27 cellular contexts compared by ENCODE assay signal in genomic region chr18:3972291-3972985, GRCh38.
A peak's percentile ranks its signal among the peaks of the same experiment; 100 is the strongest.
DNase-seq lines count a peak whose midpoint lies in the region; TF ChIP-seq lines count a peak whose summit lies in the region.
"Had no signal": no experiment of that assay in that cellular context is flagged by ENCODE, and none has a peak within 500 bp of the region (broad histone marks: within the 10 kb centered on the region; RNA-seq: fewer than 3 reads in every experiment).

No MANE protein-coding gene starts in this region.

- H3K4me2 ChIP-seq in neuronal stem cell (ENCODE audit: insufficient read depth, low read length, poor library complexity, severe bottlenecking): no peak overlapping the region

- no peak overlapping the region for H4K91ac ChIP-seq in neuronal stem cell (ENCODE audit: low read depth, low read length, poor library complexity)

- no peak overlapping the region for H3K18ac ChIP-seq in neuronal stem cell (ENCODE audit: low read length)

- no peak overlapping the region for H3K27ac ChIP-seq in neuronal stem cell (replicated peaks; ENCODE audit: low read length)
- no peak overlapping the region for H3K27ac ChIP-seq in ascending aorta
- H3K27ac ChIP-seq: brain microvascular endothelial cell, psoas muscle, SJSA1, skin epidermis had no signal

- H3K36me3 Mint-ChIP-seq in activated T-helper 1 cell treated with anti-CD3 and anti-CD28 coated beads, Interleukin-12 subunit alpha, Interleukin-12 subunit beta, Interleukin-2, Interleukin-4 antibody, amounts not matched to agents 30 ng/mL and 10 ng/mL and 1 ng/mL, durations not matched to agents 14 hours and 24 hours and 36 hours (ENCODE audit: low read depth): no peaks in the 10 kb centered on the region
- H3K36me3 Mint-ChIP-seq: activated naive CD8-positive, alpha-beta T cell treated with anti-CD3 and anti-CD28 coated beads, Interleukin-2, amount 10 ng/mL, durations not matched to agents 7 days and 5 days had no signal

- no peak overlapping the region for H2BK12ac ChIP-seq in neuronal stem cell (ENCODE audit: low read length)

- no peak overlapping the region for H3K4me3 Mint-ChIP-seq in activated T-helper 1 cell treated with anti-CD3 and anti-CD28 coated beads, Interleukin-12 subunit alpha, Interleukin-12 subunit beta, Interleukin-2, Interleukin-4 antibody, amounts not matched to agents 30 ng/mL and 10 ng/mL and 1 ng/mL, durations not matched to agents 14 hours and 24 hours and 36 hours
- H3K4me3 Mint-ChIP-seq: activated CD8-positive, alpha-beta T cell treated with anti-CD3 and anti-CD28 coated beads, Interleukin-2, amount 10 ng/mL, durations not matched to agents 7 days and 5 days; activated naive CD8-positive, alpha-beta T cell treated with anti-CD3 and anti-CD28 coated beads, Interleukin-2, amount 10 ng/mL, durations not matched to agents 7 days and 5 days; B cell; neural crest cell; stimulated activated naive CD8-positive, alpha-beta T cell treated with anti-CD3 and anti-CD28 coated beads, Interleukin-15, amount 100 ng/mL, for 72 hours; T-helper 17 cell had no signal

- no peak overlapping the region for H4K8ac ChIP-seq in neuronal stem cell (ENCODE audit: low read depth, low read length)

- H3K27ac Mint-ChIP-seq in activated T-helper 1 cell treated with anti-CD3 and anti-CD28 coated beads, Interleukin-12 subunit alpha, Interleukin-12 subunit beta, Interleukin-2, Interleukin-4 antibody, amounts not matched to agents 30 ng/mL and 10 ng/mL and 1 ng/mL, durations not matched to agents 14 hours and 24 hours and 36 hours: no peak overlapping the region
- H3K27ac Mint-ChIP-seq: activated CD8-positive, alpha-beta T cell treated with anti-CD3 and anti-CD28 coated beads, Interleukin-2, amount 10 ng/mL, durations not matched to agents 7 days and 5 days; activated naive CD8-positive, alpha-beta T cell treated with anti-CD3 and anti-CD28 coated beads, Interleukin-2, amount 10 ng/mL, durations not matched to agents 7 days and 5 days; B cell; stimulated activated naive CD8-positive, alpha-beta T cell treated with anti-CD3 and anti-CD28 coated beads, Interleukin-15, amount 100 ng/mL, for 72 hours; T-helper 17 cell had no signal

- no peak overlapping the region for H3K14ac ChIP-seq in neuronal stem cell (ENCODE audit: low read length)

- no peak overlapping the region for H2AK5ac ChIP-seq in neuronal stem cell (ENCODE audit: low read depth, low read length)

- intact Hi-C loops in ascending aorta (cut with DNase I): no loop called here
- intact Hi-C loops in activated T-helper 1 cell treated with anti-CD3 and anti-CD28 coated beads, Interleukin-12 subunit alpha, Interleukin-12 subunit beta, Interleukin-2, Interleukin-4 antibody, amounts not matched to agents 30 ng/mL and 10 ng/mL and 1 ng/mL, durations not matched to agents 14 hours and 24 hours and 36 hours (cut with micrococcal nuclease): no loop called here

- TF ChIP-seq CTCF in epithelial cell of esophagus (IDR thresholded peaks at IDR 0.05; ENCODE audit: insufficient read depth, low read depth, low read length, missing control alignments): no peak
- no peak for TF ChIP-seq CTCF in ascending aorta (IDR thresholded peaks at IDR 0.05)

- WGBS in neuronal stem cell (ENCODE audit: extremely low coverage in 2 of 2, insufficient read length in 2 of 2, insufficient replicate concordance in 1 of 2), 2 donors: no CpG with 5 or more reads among the region's 6 CpGs

- no peaks in the 10 kb centered on the region for H3K4me1 Mint-ChIP-seq in activated T-helper 1 cell treated with anti-CD3 and anti-CD28 coated beads, Interleukin-12 subunit alpha, Interleukin-12 subunit beta, Interleukin-2, Interleukin-4 antibody, amounts not matched to agents 30 ng/mL and 10 ng/mL and 1 ng/mL, durations not matched to agents 14 hours and 24 hours and 36 hours (ENCODE audit: low read depth)
- H3K4me1 Mint-ChIP-seq: activated naive CD8-positive, alpha-beta T cell treated with anti-CD3 and anti-CD28 coated beads, Interleukin-2, amount 10 ng/mL, durations not matched to agents 7 days and 5 days; B cell; neural crest cell; stimulated activated naive CD8-positive, alpha-beta T cell treated with anti-CD3 and anti-CD28 coated beads, Interleukin-15, amount 100 ng/mL, for 72 hours; T-helper 17 cell had no signal

- no peak overlapping the region for H2BK120ac ChIP-seq in neuronal stem cell (ENCODE audit: low read depth, low read length)

- no peak overlapping the region for H2BK5ac ChIP-seq in neuronal stem cell (ENCODE audit: low read length)

- no peak overlapping the region for H3K23ac ChIP-seq in neuronal stem cell (ENCODE audit: low read depth, low read length, poor library complexity)

- H3K4me3 ChIP-seq in epithelial cell of esophagus (ENCODE audit: low read length) (no peak overlapping the region), neuronal stem cell (ENCODE audit: low read length in 2 of 2) (no peak overlapping the region), ascending aorta (no peak overlapping the region)
- H3K4me3 ChIP-seq: psoas muscle, SJSA1, skin epidermis had no signal

- H3K9me3 ChIP-seq in neuronal stem cell (replicated peaks in 1 of 2; ENCODE audit: control insufficient read depth in 2 of 2, insufficient read depth in 1 of 2, low read depth in 1 of 2, low read length in 2 of 2) (no peaks in the 10 kb centered on the region), ascending aorta (no peaks in the 10 kb centered on the region)
- H3K9me3 ChIP-seq: psoas muscle, SJSA1 had no signal

- H3K9me3 Mint-ChIP-seq in activated T-helper 1 cell treated with anti-CD3 and anti-CD28 coated beads, Interleukin-12 subunit alpha, Interleukin-12 subunit beta, Interleukin-2, Interleukin-4 antibody, amounts not matched to agents 30 ng/mL and 10 ng/mL and 1 ng/mL, durations not matched to agents 14 hours and 24 hours and 36 hours: no peaks in the 10 kb centered on the region
- H3K9me3 Mint-ChIP-seq: activated naive CD8-positive, alpha-beta T cell treated with anti-CD3 and anti-CD28 coated beads, Interleukin-2, amount 10 ng/mL, durations not matched to agents 7 days and 5 days; neural crest cell; stimulated activated naive CD8-positive, alpha-beta T cell treated with anti-CD3 and anti-CD28 coated beads, Interleukin-15, amount 100 ng/mL, for 72 hours had no signal

- no peaks in the 10 kb centered on the region for H3K79me1 ChIP-seq in neuronal stem cell (ENCODE audit: low read depth, low read length)

- H3K27me3 Mint-ChIP-seq in activated T-helper 1 cell treated with anti-CD3 and anti-CD28 coated beads, Interleukin-12 subunit alpha, Interleukin-12 subunit beta, Interleukin-2, Interleukin-4 antibody, amounts not matched to agents 30 ng/mL and 10 ng/mL and 1 ng/mL, durations not matched to agents 14 hours and 24 hours and 36 hours (ENCODE audit: insufficient read depth): peaks cover 6% of the 10 kb centered on the region
- H3K27me3 Mint-ChIP-seq: activated naive CD8-positive, alpha-beta T cell treated with anti-CD3 and anti-CD28 coated beads, Interleukin-2, amount 10 ng/mL, durations not matched to agents 7 days and 5 days; B cell; stimulated activated naive CD8-positive, alpha-beta T cell treated with anti-CD3 and anti-CD28 coated beads, Interleukin-15, amount 100 ng/mL, for 72 hours had no signal

- no peak overlapping the region for H2BK15ac ChIP-seq in neuronal stem cell (ENCODE audit: low read length)

- H3K36me3 ChIP-seq in neuronal stem cell (replicated peaks in 1 of 2; ENCODE audit: control insufficient read depth in 2 of 2, insufficient read depth in 2 of 2, low read length in 2 of 2) (no peaks in the 10 kb centered on the region), ascending aorta (no peaks in the 10 kb centered on the region)
- H3K36me3 ChIP-seq: brain microvascular endothelial cell, SJSA1 had no signal

- no peak overlapping the region for H2AFZ ChIP-seq in neuronal stem cell (ENCODE audit: low read length)

- peak; percentile 14 to 72 for DNase-seq in NCI-H524 (lab: John Stamatoyannopoulos, UW)
- DNase-seq in NCI-H524 treated with DMSO at 0.1 percent for 48 hours (lab: John Stamatoyannopoulos, UW): no peak
- DNase-seq in NCI-H446 (lab: John Stamatoyannopoulos, UW): peak; percentile 87 to 94
- peak; percentile 39 for DNase-seq in epithelial cell of esophagus (ENCODE audit: low read depth)
- DNase-seq in neuronal stem cell (ENCODE audit: low spot score): peak; percentile 39
- DNase-seq in ascending aorta (ENCODE audit: low spot score in 2 of 2): no peak
- no peak for DNase-seq in HK-2 (ENCODE audit: unreplicated experiment)
- DNase-seq in activated T-helper 1 cell treated with anti-CD3 and anti-CD28 coated beads, Interleukin-12 subunit alpha, Interleukin-12 subunit beta, Interleukin-2, Interleukin-4 antibody, amounts not matched to agents 30 ng/mL and 10 ng/mL and 1 ng/mL, durations not matched to agents 14 hours and 24 hours and 36 hours (ENCODE audit: low spot score): no peak
- DNase-seq: 8988T; activated CD8-positive, alpha-beta T cell treated with anti-CD3 and anti-CD28 coated beads, Interleukin-2, amount 10 ng/mL, durations not matched to agents 7 days and 5 days; activated naive CD8-positive, alpha-beta T cell treated with anti-CD3 and anti-CD28 coated beads, Interleukin-2, amount 10 ng/mL, durations not matched to agents 7 days and 5 days; brain microvascular endothelial cell; COR-L47; cortex of kidney; GDM1; hippocampal formation; KBM-7; MV-4-11; NCI-H2029 treated with DMSO at 0.1 percent for 48 hours; psoas muscle; stimulated activated CD4-positive, alpha-beta T cell treated with anti-CD3 and anti-CD28 coated beads, Interleukin-2, amount 100 ng/mL, for 48 hours; stimulated activated naive CD8-positive, alpha-beta T cell treated with anti-CD3 and anti-CD28 coated beads, Interleukin-15, amount 100 ng/mL, for 72 hours; T-helper 17 cell had no signal

- H3K9ac ChIP-seq in neuronal stem cell (ENCODE audit: low read depth, low read length, poor library complexity): no peak overlapping the region

- H3K27me3 ChIP-seq in neuronal stem cell (ENCODE audit: control insufficient read depth in 3 of 3, insufficient read depth in 3 of 3, low read depth in 1 of 3, low read length in 3 of 3) (no peaks in the 10 kb centered on the region), ascending aorta (no peaks in the 10 kb centered on the region)
- H3K27me3 ChIP-seq: brain microvascular endothelial cell, SJSA1 had no signal

- H3K4ac ChIP-seq in neuronal stem cell (ENCODE audit: low read length): no peak overlapping the region

- H3K4me1 ChIP-seq in neuronal stem cell (ENCODE audit: control insufficient read depth in 2 of 2, insufficient read depth in 1 of 2, low read depth in 1 of 2, low read length in 2 of 2): peaks cover 0 to 6% of the 10 kb centered on the region in 2 donors
- peaks cover 2 to 6% of the 10 kb centered on the region in 2 donors for H3K4me1 ChIP-seq in ascending aorta
- H3K4me1 ChIP-seq: psoas muscle, SJSA1 had no signal

Comparison
In these comparisons a context has a peak if more than half of its experiments do, and no peak if none do; other contexts are left out.
1. DNase-seq: peak in NCI-H524 (2 of 2), NCI-H446 (2 of 2), epithelial cell of esophagus (single experiment) and neuronal stem cell (single experiment); none in NCI-H524 treated with DMSO at 0.1 percent for 48 hours (single experiment), ascending aorta (0 of 2), HK-2 (single experiment) and activated T-helper 1 cell treated with anti-CD3 and anti-CD28 coated beads, Interleukin-12 subunit alpha, Interleukin-12 subunit beta, Interleukin-2, Interleukin-4 antibody, amounts not matched to agents 30 ng/mL and 10 ng/mL and 1 ng/mL, durations not matched to agents 14 hours and 24 hours and 36 hours (single experiment).